Comparison of ENCODE assay signal across 10 cellular contexts in genomic region chr3:76024640-76025039, GRCh38.
DNase-seq lines count a peak whose midpoint lies in the region; ATAC-seq and TF ChIP-seq lines count a peak whose summit lies in the region.
"Had no signal": no experiment of that assay in that cellular context is flagged by ENCODE, and none has a peak within 500 bp of the region (broad histone marks: within the 10 kb centered on the region; RNA-seq: fewer than 3 reads in every experiment).

No MANE protein-coding gene starts in this region.

- H3K4me2 ChIP-seq in DOHH2 (ENCODE audit: low read length): no peak overlapping the region

- H3K27me3 ChIP-seq in DOHH2 (ENCODE audit: control insufficient read depth, low read length): no peaks in the 10 kb centered on the region
- H3K27me3 ChIP-seq in lower lobe of right lung (ENCODE audit: low read depth): no peaks in the 10 kb centered on the region

- no peaks in the 10 kb centered on the region for H3K36me3 ChIP-seq in DOHH2 (ENCODE audit: control insufficient read depth, low read length)
- H3K36me3 ChIP-seq in lower lobe of right lung: no peaks in the 10 kb centered on the region

- H3K27ac ChIP-seq in DOHH2 (ENCODE audit: low read depth, low read length) (no peak overlapping the region), lower lobe of right lung (no peak overlapping the region)

- H3K79me2 ChIP-seq in DOHH2 (ENCODE audit: control insufficient read depth, low read length): no peaks in the 10 kb centered on the region

- H3K9me3 ChIP-seq in DOHH2 (ENCODE audit: control insufficient read depth, insufficient read depth, low read length) (no peaks in the 10 kb centered on the region), lower lobe of right lung (no peaks in the 10 kb centered on the region)

- H3F3A ChIP-seq in DOHH2 (ENCODE audit: control insufficient read depth, insufficient read depth): no peaks in the 10 kb centered on the region

- no peak for ATAC-seq in lower lobe of right lung
- ATAC-seq in HG02759 (IDR thresholded peaks at IDR 0.05; ENCODE audit: unreplicated experiment): no peak
- no peak for ATAC-seq in HG03432 (IDR thresholded peaks at IDR 0.05; ENCODE audit: unreplicated experiment)

- H3K4me3 ChIP-seq in DOHH2 (ENCODE audit: low read length): no peak overlapping the region
- H3K4me3 ChIP-seq in LNCaP clone FGC (ENCODE audit: low read depth, low read length): no peak overlapping the region
- H3K4me3 ChIP-seq in astrocyte of the spinal cord (ENCODE audit: low read depth, low read length): no peak overlapping the region
- H3K4me3 ChIP-seq in lower lobe of right lung: no peak overlapping the region

- no peaks in the 10 kb centered on the region for H3K9me2 ChIP-seq in DOHH2 (replicated peaks; ENCODE audit: control insufficient read depth, low read length)

- in situ Hi-C loops in astrocyte of the spinal cord (cut with HindIII; ENCODE audit: low sequenced_read_pairs): no loop called here

- no peak for DNase-seq in LNCaP clone FGC (ENCODE audit: low read depth)
- DNase-seq in astrocyte of the spinal cord (ENCODE audit: low read depth, low spot score): peak; percentile 53
- DNase-seq in lower lobe of right lung: no peak
- no peak for DNase-seq in NCI-H526 treated with DMSO at 0.1 percent for 48 hours (lab: John Stamatoyannopoulos, UW)
- no peak for DNase-seq in stimulated activated CD4-positive, alpha-beta T cell treated with anti-CD3 and anti-CD28 coated beads, Interleukin-4, amount 100 ng/mL, for 1 hour
- DNase-seq: aorta, T-helper 9 cell had no signal

- intact Hi-C loops in lower lobe of right lung (cut with DNase I): no loop called here

- H4K20me1 ChIP-seq in DOHH2 (ENCODE audit: control insufficient read depth, insufficient read depth, low read depth, low read length): no peaks in the 10 kb centered on the region

- TF ChIP-seq CTCF in DOHH2 (IDR thresholded peaks at IDR 0.05; ENCODE audit: low read depth, low read length, poor library complexity, severe bottlenecking): peak; percentile 12
- peak; percentile 72 for TF ChIP-seq CTCF in LNCaP clone FGC (IDR thresholded peaks at IDR 0.05; ENCODE audit: control insufficient read depth, extremely low read depth, insufficient read depth)
- TF ChIP-seq CTCF in astrocyte of the spinal cord (IDR thresholded peaks at IDR 0.05; ENCODE audit: low read depth, low read length): peak; percentile 61
- peak; percentile 34 for TF ChIP-seq CTCF in lower lobe of right lung (IDR thresholded peaks at IDR 0.05)

- H3K4me1 ChIP-seq in DOHH2 (ENCODE audit: control insufficient read depth, low read length): no peaks in the 10 kb centered on the region
- no peaks in the 10 kb centered on the region for H3K4me1 ChIP-seq in lower lobe of right lung

Comparison
In these comparisons a context has a peak if more than half of its experiments do, and no peak if none do; other contexts are left out.
1. CTCF ChIP-seq: peak in every context shown above with its lines; median percentile 72 in LNCaP clone FGC; 61 in astrocyte of the spinal cord; 34 in lower lobe of right lung; 12 in DOHH2.